ENCODE assay signal across 8 cellular contexts in genomic region chr3:128879125-128879969, GRCh38. TPM values are rescaled to one million over a fixed set of nuclear protein-coding genes. Genes with fewer than 3 reads are reported as not detected.
A peak's percentile ranks its signal among the peaks of the same experiment; 100 is the strongest.
DNase-seq lines count a peak whose midpoint lies in the region; ATAC-seq and TF ChIP-seq lines count a peak whose summit lies in the region.

Gene ACAD9 (plus strand): TSS chr3:128879620. CDS start chr3:128879692, 72 bp downstream.

- peak; percentile 89 for DNase-seq in DMS114 treated with DMSO at 0.1 percent for 48 hours (lab: John Stamatoyannopoulos, UW; ENCODE audit: unreplicated experiment)
- DNase-seq in PC-3, result peak; percentile 94
- peak; percentile 97 for DNase-seq in activated T-cell treated with anti-CD3 and anti-CD28 coated beads for 48 hours (ENCODE audit: low read depth)
- DNase-seq in epithelial cell of prostate (ENCODE audit: low read depth, low spot score), result peak; percentile 88
- DNase-seq in mucosa of descending colon, result peak; percentile 97 to 99 (median 99)
- peak; percentile 98 for DNase-seq in stimulated activated CD8-positive, alpha-beta memory T cell treated with anti-CD3 and anti-CD28 coated beads, Interleukin-4, amount 100 ng/mL, for 24 hours (ENCODE audit: low read depth)

- TSS peak; percentile 78 for BruUV-seq in PC-3 (replicated peaks; lab: Mats Ljungman, UMichigan)

- TF ChIP-seq RAD21 in Ishikawa (IDR thresholded peaks at IDR 0.05; ENCODE audit: low read depth), result no peak

- H3K9me3 ChIP-seq in PC-3 (ENCODE audit: low read length) (no peaks in the 10 kb centered on the region), mucosa of descending colon (no peaks in the 10 kb centered on the region)

- H3K9ac ChIP-seq in PC-3 (ENCODE audit: low read length), result peak within 1 kb of the TSS; percentile 100

- H3K4me1 ChIP-seq in PC-3 (ENCODE audit: insufficient read depth, low read length), result peaks cover 36% of the 10 kb centered on the region
- H3K4me1 ChIP-seq in mucosa of descending colon (ENCODE audit: low read depth), result peaks cover 18% of the 10 kb centered on the region

- no peaks in the 10 kb centered on the region for H4K20me1 ChIP-seq in PC-3 (ENCODE audit: low read length)

- no peaks in the 10 kb centered on the region for H3K9me2 ChIP-seq in PC-3 (replicated peaks; ENCODE audit: low read length)

- H3F3A ChIP-seq in PC-3 (ENCODE audit: low read length, unreplicated experiment), result no peaks in the 10 kb centered on the region

- 0 out of 2 replicates have a peak, but pooled peaks have one; percentile 21 for TF ChIP-seq EP300 in Ishikawa (IDR thresholded peaks at IDR 0.05; ENCODE audit: borderline replicate concordance)

- peak within 1 kb of the TSS; percentile 100 for H3K4me2 ChIP-seq in PC-3 (ENCODE audit: low read length)

- CTCF ChIA-PET in PC-3 (lab: Charles Lee), result interaction anchor here (0.6 kb wide), 1 partner anchor 164 kb away, joined by 3 read pairs; no protein-coding TSS in a partner anchor

- H3K4me3 ChIP-seq in PC-3 (ENCODE audit: low read length), result peak within 1 kb of the TSS; percentile 99
- peak within 1 kb of the TSS; percentile 54 for H3K4me3 ChIP-seq in mucosa of descending colon

- H3K36me3 ChIP-seq in PC-3 (ENCODE audit: low read depth, low read length) (no peaks in the 10 kb centered on the region; the same call in none of the 2 replicates), mucosa of descending colon (ENCODE audit: low read depth) (no peaks in the 10 kb centered on the region)

- peak within 1 kb of the TSS; percentile 96 for H2AFZ ChIP-seq in PC-3 (ENCODE audit: low read length)

- intact Hi-C loops in PC-3 (cut with micrococcal nuclease), result loop anchor here (1.0 kb wide), 1 partner anchor 199 kb away; no protein-coding TSS in a partner anchor
- intact Hi-C loops in mucosa of descending colon (cut with DNase I, micrococcal nuclease), result no loop called here

- TF ChIP-seq CTCF in PC-3 (conservative IDR thresholded peaks at IDR 0.05; ENCODE audit: low read depth, low read length) (no peak), mucosa of descending colon (IDR thresholded peaks at IDR 0.05) (peak; percentile 8)

- peak within 1 kb of the TSS; percentile 74 for H3K27ac ChIP-seq in PC-3 (ENCODE audit: low read length)
- H3K27ac ChIP-seq in epithelial cell of prostate, result peak within 1 kb of the TSS; percentile 93

- POLR2A ChIA-PET in PC-3 (lab: Charles Lee; ENCODE audit: unreplicated experiment), result interaction anchor here (0.6 kb wide), 3 partner anchors 199 to 829 kb away, joined by 3 to 5 read pairs (median 4); no protein-coding TSS in a partner anchor

- ATAC-seq in GM21576 (IDR thresholded peaks at IDR 0.05; ENCODE audit: unreplicated experiment) (peak; percentile 83), PC-3 (peak; percentile 90), mucosa of descending colon (peak; percentile 98)

- H3K27me3 ChIP-seq in PC-3 (ENCODE audit: low read length), result no peaks in the 10 kb centered on the region

- H3K79me2 ChIP-seq in PC-3 (ENCODE audit: low read length), result peaks cover 63% of the 10 kb centered on the region

TF ChIP-seq in Ishikawa, 13 proteins besides CTCF, POLR2A, EP300 and RAD21:
- TF ChIP-seq CREB1 (IDR thresholded peaks at IDR 0.05; ENCODE audit: low read depth) (peak; percentile 94), YY1 (IDR thresholded peaks at IDR 0.05; ENCODE audit: low read depth) (peak; percentile 59; the same call in 1 of the 2 replicates), USF1 (IDR thresholded peaks at IDR 0.05) (peak; percentile 98), TEAD4 (IDR thresholded peaks at IDR 0.05) (no peak), EGR1 (IDR thresholded peaks at IDR 0.05) (peak; percentile 99), MAX (IDR thresholded peaks at IDR 0.05) (peak; percentile 98), FOXM1 (IDR thresholded peaks at IDR 0.05; ENCODE audit: borderline replicate concordance, low read depth) (0 out of 2 replicates have a peak, but pooled peaks have one; percentile 16), ZBTB7A (IDR thresholded peaks at IDR 0.05; ENCODE audit: low read depth) (no peak), REST (IDR thresholded peaks at IDR 0.05; ENCODE audit: low read depth) (no peak), NFIC (IDR thresholded peaks at IDR 0.05) (0 out of 2 replicates have a peak, but pooled peaks have one; percentile 21), CEBPB (IDR thresholded peaks at IDR 0.05) (no peak), TCF12 (IDR thresholded peaks at IDR 0.05; ENCODE audit: low read depth) (peak; percentile 72), TAF1 (IDR thresholded peaks at IDR 0.05; ENCODE audit: low read depth) (peak; percentile 93)

RNA-seq across cellular contexts. Expression of gene ACAD9, which starts in this region (rescaled TPM):
- total RNA-seq in PC-3 (2014; rRNA removed) (38.2 and 38.6 TPM in 2 replicates), mucosa of descending colon (10 to 100 TPM; 42.7 to 43.9 (median 43.8) TPM)

Comparison
In these comparisons a context has a peak if more than half of its experiments do, and no peak if none do; other contexts are left out.
1. Peak in every context shown above with its lines: DNase-seq, ATAC-seq, H3K4me3 ChIP-seq and H3K27ac ChIP-seq.